ENCODE assay signal across 22 cellular contexts in the genomic region with DNA sequence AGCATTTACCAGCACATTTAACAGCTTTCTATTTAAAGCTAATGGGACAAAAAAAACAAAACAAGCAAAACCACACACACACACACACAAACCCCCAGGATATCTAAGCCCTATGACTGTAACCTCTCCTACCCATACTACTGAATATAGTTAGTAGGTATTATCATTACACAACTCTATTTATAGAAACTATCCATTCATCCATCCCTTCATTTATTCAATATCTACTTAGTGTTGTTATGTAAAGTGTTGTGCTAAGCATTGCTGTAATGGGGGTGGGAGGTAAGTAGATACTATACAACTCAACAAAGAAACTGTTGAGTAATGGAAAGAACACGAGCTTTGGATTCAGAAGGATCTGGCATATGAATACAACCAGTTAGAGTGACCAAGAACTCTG.
DNase-seq lines count a peak whose midpoint lies in the region; ATAC-seq, FAIRE-seq and TF ChIP-seq lines count a peak whose summit lies in the region.
"Had no signal": no experiment of that assay in that cellular context is flagged by ENCODE, and none has a peak within 500 bp of the region (broad histone marks: within the 10 kb centered on the region; RNA-seq: fewer than 3 reads in every experiment).

No MANE protein-coding gene starts in this region.

- no peaks in the 10 kb centered on the region for H3K79me2 ChIP-seq in GM23338 (replicated peaks; ENCODE audit: insufficient read depth)

- H3F3A ChIP-seq in GM23338 (replicated peaks; ENCODE audit: low read depth) = no peaks in the 10 kb centered on the region

- no peaks in the 10 kb centered on the region for H3K9me2 ChIP-seq in GM23338 (ENCODE audit: insufficient read depth)

- H3K27me3 Mint-ChIP-seq in GM23338 (ENCODE audit: insufficient read depth, low read depth, poor library complexity) (no peaks in the 10 kb centered on the region), neural crest cell (ENCODE audit: low read depth) (no peaks in the 10 kb centered on the region)

- H3K9me3 Mint-ChIP-seq in GM23338 (peaks cover 13% of the 10 kb centered on the region; the same call in 1 of the 3 replicates), neural crest cell (peaks cover 9% of the 10 kb centered on the region)

- no peak overlapping the region for H3K4me3 ChIP-seq in GM23338
- H3K4me3 ChIP-seq: BLaER1 treated with 17β-estradiol and CSF1 and Interleukin-3, amounts not matched to agents 10 nM and 100 nM; GM23248; K562 had no signal

- ATAC-seq in GM23338 (no peak), HG03442 (IDR thresholded peaks at IDR 0.05; ENCODE audit: unreplicated experiment) (no peak)
- ATAC-seq: CD8-positive, alpha-beta T cell; HCT116; K562 had no signal

- H3K27ac ChIP-seq in GM23338 (ENCODE audit: low read depth) = no peak overlapping the region
- H3K27ac ChIP-seq: BLaER1 treated with 17β-estradiol and CSF1 and Interleukin-3, amounts not matched to agents 10 nM and 100 nM; GM23248 had no signal

- no peak for TF ChIP-seq CTCF in D721Med (IDR thresholded peaks at IDR 0.05; ENCODE audit: insufficient read depth, missing control alignments)
- TF ChIP-seq CTCF in GM23338 (conservative IDR thresholded peaks at IDR 0.05; ENCODE audit: low read depth in 2 of 2) = no peak
- TF ChIP-seq CTCF in neural crest cell (conservative IDR thresholded peaks at IDR 0.05) = no peak

- H4K20me1 ChIP-seq in GM23338 (replicated peaks; ENCODE audit: insufficient read depth) = no peaks in the 10 kb centered on the region
- H4K20me1 ChIP-seq: BLaER1 treated with 17β-estradiol and CSF1 and Interleukin-3, amounts not matched to agents 10 nM and 100 nM had no signal

- H3K27ac Mint-ChIP-seq in GM23338 (no peak overlapping the region), neural crest cell (ENCODE audit: unreplicated experiment) (peak overlapping the region; percentile 28)
- H3K27ac Mint-ChIP-seq: CD8-positive, alpha-beta T cell; HFFc6 had no signal

- H2AFZ ChIP-seq in GM23338 = 0 out of 2 replicates have a peak overlapping the region, but pooled peaks have one; percentile 2
- H2AFZ ChIP-seq: GM23248 had no signal

- H3K4me3 Mint-ChIP-seq in GM23338 (no peak overlapping the region), neural crest cell (no peak overlapping the region)
- H3K4me3 Mint-ChIP-seq: CD8-positive, alpha-beta T cell; HFFc6 had no signal

- peaks cover 10% of the 10 kb centered on the region; the same call in 2 of the 3 replicates for H3K36me3 Mint-ChIP-seq in GM23338 (ENCODE audit: low read depth)
- H3K36me3 Mint-ChIP-seq in neural crest cell (ENCODE audit: low read depth) = peaks cover 3% of the 10 kb centered on the region
- H3K36me3 Mint-ChIP-seq: CD8-positive, alpha-beta T cell had no signal

- H3K4me1 ChIP-seq in GM23338 (ENCODE audit: insufficient read depth) = 0 out of 2 replicates have a peak, but pooled peaks cover 6% of the 10 kb centered on the region

- H3K27me3 ChIP-seq in GM23338 (ENCODE audit: insufficient read depth) = no peaks in the 10 kb centered on the region
- H3K27me3 ChIP-seq: BLaER1 treated with 17β-estradiol and CSF1 and Interleukin-3, amounts not matched to agents 10 nM and 100 nM had no signal

- FAIRE-seq in D721Med (lab: Jason Lieb, UNC) = peak; percentile 44
- FAIRE-seq: GM12891, GM19239, H54, HTR-8/SVneo, K562 had no signal

- H3K36me3 ChIP-seq in GM23338 (ENCODE audit: insufficient read depth) = no peaks in the 10 kb centered on the region
- H3K36me3 ChIP-seq: BLaER1 treated with 17β-estradiol and CSF1 and Interleukin-3, amounts not matched to agents 10 nM and 100 nM had no signal

- no peak overlapping the region; the same call in 1 of the 2 replicates for H3K4me2 ChIP-seq in GM23338

- DNase-seq in D721Med (ENCODE audit: insufficient read length, low spot score) (no peak), GM23338 (ENCODE audit: low spot score) (no peak), RPMI7951 (ENCODE audit: low read depth) (peak; percentile 4), neural crest cell (ENCODE audit: low read depth, low spot score) (no peak), GDM1 (lab: John Stamatoyannopoulos, UW) (no peak), RKO (ENCODE audit: low spot score) (no peak)
- DNase-seq in stimulated activated naive CD4-positive, alpha-beta T cell treated with Interleukin-2 at 50 U/mL for 16 hours (lab: John Stamatoyannopoulos, UW) = no peak
- DNase-seq: 8988T; CD8-positive, alpha-beta T cell; COR-L47; DMS79; GM23248; HFFc6; IMR-90 had no signal

- H3K4me1 Mint-ChIP-seq in GM23338 (peaks cover 18% of the 10 kb centered on the region), neural crest cell (peaks cover 29% of the 10 kb centered on the region)

TF ChIP-seq in GM23338, 12 proteins besides CTCF, POLR2A, EP300 and RAD21:
- TF ChIP-seq EZH2phosphoT487 (IDR thresholded peaks at IDR 0.05; ENCODE audit: unreplicated experiment) = no peak
